In genomic region chr18:77360315-77361186, GRCh38 we compare ENCODE assay signal across 17 cellular contexts.
DNase-seq lines count a peak whose midpoint lies in the region; ATAC-seq and TF ChIP-seq lines count a peak whose summit lies in the region.
"Had no signal": no experiment of that assay in that cellular context is flagged by ENCODE, and none has a peak within 500 bp of the region (broad histone marks: within the 10 kb centered on the region; RNA-seq: fewer than 3 reads in every experiment).

No MANE protein-coding gene starts in this region.

- H3K4me1 ChIP-seq in neuronal stem cell (ENCODE audit: control insufficient read depth in 2 of 2, insufficient read depth in 1 of 2, low read depth in 1 of 2, low read length in 2 of 2) (no peaks in the 10 kb centered on the region), smooth muscle cell (ENCODE audit: low read depth) (no peaks in the 10 kb centered on the region)
- H3K4me1 ChIP-seq: lower lobe of right lung had no signal

- H3K4ac ChIP-seq in neuronal stem cell (ENCODE audit: low read length) = no peak overlapping the region

- no CpG with 5 or more reads among the region's 3 CpGs for WGBS in neuronal stem cell (ENCODE audit: extremely low coverage in 2 of 2, insufficient read length in 2 of 2, insufficient replicate concordance in 1 of 2), 2 donors
- WGBS in smooth muscle cell (ENCODE audit: low lambda C conversion rate) = 69% methylated on average over 3 of the region's 3 CpGs

- no peak overlapping the region for H2BK5ac ChIP-seq in neuronal stem cell (ENCODE audit: low read length)

- H2BK12ac ChIP-seq in neuronal stem cell (ENCODE audit: low read length) = no peak overlapping the region

- H3K14ac ChIP-seq in neuronal stem cell (ENCODE audit: low read length) = no peak overlapping the region

- H4K8ac ChIP-seq in neuronal stem cell (ENCODE audit: low read depth, low read length) = no peak overlapping the region

- no peak overlapping the region for H2BK15ac ChIP-seq in neuronal stem cell (ENCODE audit: low read length)

- H2AFZ ChIP-seq in neuronal stem cell (ENCODE audit: low read length) (no peak overlapping the region), smooth muscle cell (ENCODE audit: low read depth) (no peak overlapping the region)

- H3K4me3 ChIP-seq in neuronal stem cell (ENCODE audit: low read length in 2 of 2) (no peak overlapping the region), smooth muscle cell (no peak overlapping the region)
- H3K4me3 ChIP-seq: lower lobe of right lung had no signal

- H4K20me1 ChIP-seq in smooth muscle cell (ENCODE audit: low read depth) = no peaks in the 10 kb centered on the region

- no peak overlapping the region for H4K91ac ChIP-seq in neuronal stem cell (ENCODE audit: low read depth, low read length, poor library complexity)

- H3K4me2 ChIP-seq in neuronal stem cell (ENCODE audit: insufficient read depth, low read length, poor library complexity, severe bottlenecking) (no peak overlapping the region), smooth muscle cell (no peak overlapping the region)

- no peak for TF ChIP-seq CTCF in smooth muscle cell (IDR thresholded peaks at IDR 0.05; ENCODE audit: borderline replicate concordance, insufficient read depth, poor library complexity, severe bottlenecking)

- no peaks in the 10 kb centered on the region for H3K27me3 ChIP-seq in neuronal stem cell (ENCODE audit: control insufficient read depth in 3 of 3, insufficient read depth in 3 of 3, low read depth in 1 of 3, low read length in 3 of 3)
- H3K27me3 ChIP-seq in smooth muscle cell (ENCODE audit: low read depth) = no peaks in the 10 kb centered on the region

- H2AK5ac ChIP-seq in neuronal stem cell (ENCODE audit: low read depth, low read length) = no peak overlapping the region

- no peaks in the 10 kb centered on the region for H3K79me2 ChIP-seq in smooth muscle cell (ENCODE audit: low read depth)

- ATAC-seq in GM18861 (IDR thresholded peaks at IDR 0.05; ENCODE audit: unreplicated experiment) (peak; percentile 55), HG03469 (IDR thresholded peaks at IDR 0.05; ENCODE audit: unreplicated experiment) (peak; percentile 59), GM21786 (IDR thresholded peaks at IDR 0.05; ENCODE audit: unreplicated experiment) (no peak)
- ATAC-seq: lower lobe of right lung had no signal

- no peaks in the 10 kb centered on the region for H3K79me1 ChIP-seq in neuronal stem cell (ENCODE audit: low read depth, low read length)

- no peak overlapping the region for H3K23ac ChIP-seq in neuronal stem cell (ENCODE audit: low read depth, low read length, poor library complexity)

- H3F3A ChIP-seq in smooth muscle cell (ENCODE audit: low read depth) = no peaks in the 10 kb centered on the region

- no peak overlapping the region for H3K27ac ChIP-seq in neuronal stem cell (replicated peaks; ENCODE audit: low read length)
- H3K27ac ChIP-seq in smooth muscle cell (ENCODE audit: low read depth) = no peak overlapping the region
- H3K27ac ChIP-seq: C4-2B, lower lobe of right lung, WERI-Rb-1 had no signal

- peaks cover 0 to 2% of the 10 kb centered on the region in 2 donors for H3K9me3 ChIP-seq in neuronal stem cell (replicated peaks in 1 of 2; ENCODE audit: control insufficient read depth in 2 of 2, insufficient read depth in 1 of 2, low read depth in 1 of 2, low read length in 2 of 2)
- H3K9me3 ChIP-seq in smooth muscle cell (replicated peaks; ENCODE audit: low read depth) = no peaks in the 10 kb centered on the region
- H3K9me3 ChIP-seq: lower lobe of right lung had no signal

- H3K9ac ChIP-seq in neuronal stem cell (ENCODE audit: low read depth, low read length, poor library complexity) (no peak overlapping the region), smooth muscle cell (ENCODE audit: low read depth) (no peak overlapping the region)

- DNase-seq in neuronal stem cell (ENCODE audit: low spot score) (peak; percentile 29), COLO829 (ENCODE audit: low spot score) (no peak), smooth muscle cell (lab: John Stamatoyannopoulos, UW; ENCODE audit: unreplicated experiment) (no peak)
- DNase-seq: activated effector memory CD4-positive, alpha-beta T cell treated with Interleukin-2 at 50 U/mL for 16 hours; anterior cingulate cortex; DMS53; foreskin melanocyte; lower lobe of right lung; NCI-H2107; NCI-H69; T-helper 1 cell; WERI-Rb-1 had no signal

- no peak overlapping the region for H3K18ac ChIP-seq in neuronal stem cell (ENCODE audit: low read length)

- H3K36me3 ChIP-seq in neuronal stem cell (replicated peaks in 1 of 2; ENCODE audit: control insufficient read depth in 2 of 2, insufficient read depth in 2 of 2, low read length in 2 of 2) = no peaks in the 10 kb centered on the region
- no peaks in the 10 kb centered on the region for H3K36me3 ChIP-seq in smooth muscle cell (ENCODE audit: low read depth)
- H3K36me3 ChIP-seq: lower lobe of right lung, WERI-Rb-1 had no signal

- no peak overlapping the region for H2BK120ac ChIP-seq in neuronal stem cell (ENCODE audit: low read depth, low read length)

TF ChIP-seq in PFSK-1, 5 proteins besides CTCF, POLR2A, EP300 and RAD21:
- peak; percentile 40 to 87; a peak in 2 of 4 replicates for TF ChIP-seq REST (IDR thresholded peaks at IDR 0.05; ENCODE audit: insufficient read depth in 1 of 2, low read depth in 2 of 2, low read length in 2 of 2)
- no peak for TF ChIP-seq TAF1 (IDR thresholded peaks at IDR 0.05; ENCODE audit: borderline replicate concordance, insufficient read depth, low read length)
- no peak for TF ChIP-seq FOXP2 (optimal IDR thresholded peaks at IDR 0.05; ENCODE audit: borderline replicate concordance, extremely low read depth, extremely low read length, insufficient read depth)
- no peak for TF ChIP-seq SIN3A (IDR thresholded peaks at IDR 0.05; ENCODE audit: borderline replicate concordance, insufficient read depth, low read length)
- no peak for TF ChIP-seq POLR2AphosphoS5 (IDR thresholded peaks at IDR 0.05; ENCODE audit: low read depth, low read length)
